ENCODE assay signal across 19 cellular contexts in the genomic region with DNA sequence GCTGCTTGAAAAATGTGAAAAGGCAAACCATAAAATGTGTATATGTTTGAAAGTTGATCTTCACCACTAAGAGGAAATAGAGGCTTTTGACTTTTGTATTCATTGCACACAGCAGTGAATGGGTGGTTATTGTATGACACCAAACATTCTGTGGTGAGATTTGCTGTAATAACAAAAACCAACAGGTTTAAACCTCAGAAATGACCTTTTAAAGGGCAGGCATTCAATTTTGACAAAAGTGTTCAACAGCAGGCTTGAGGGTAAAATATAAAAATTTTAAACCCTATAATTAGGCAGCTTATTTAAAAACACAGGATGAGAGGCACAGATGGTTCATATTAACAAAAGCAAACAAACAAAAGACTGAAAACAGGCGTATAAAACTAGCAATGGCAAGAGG.
"Had no signal": no experiment of that assay in that cellular context is flagged by ENCODE, and none has a peak within 500 bp of the region (broad histone marks: within the 10 kb centered on the region; RNA-seq: fewer than 3 reads in every experiment).

No MANE protein-coding gene starts in this region.

- ATAC-seq: activated T-cell treated with anti-CD3 and anti-CD28 coated beads, Interleukin-2, amount 50 U/mL, for 72 hours; natural killer cell treated with Interleukin-12 subunit alpha and Interleukin-12 subunit beta and Interleukin-15 and Interleukin-18, amount 100 ng/mL, for 72 hours; stimulated activated naive B cell treated with anti-CD40 and anti-IgM and Interleukin-4, amounts not matched to agents 10 μg/mL and 1 μg/mL and 100 μg/mL, for 72 hours; WTC11 had no signal

- DNase-seq: activated CD4-positive, alpha-beta memory T cell treated with anti-CD3 and anti-CD28 coated beads, Interleukin-2, amount 10 ng/mL, durations not matched to agents 7 days and 5 days; activated CD4-positive, alpha-beta T cell treated with anti-CD3 and anti-CD28 coated beads for 4 hours; activated CD8-positive, alpha-beta memory T cell treated with anti-CD3 and anti-CD28 coated beads, Interleukin-2, amount 50 U/mL, for 4 hours; activated gamma-delta T cell treated with Interleukin-2 at 50 U/mL for 16 hours; activated naive CD8-positive, alpha-beta T cell treated with anti-CD3 and anti-CD28 coated beads for 36 hours; activated T-cell treated with anti-CD3 and anti-CD28 coated beads, Interleukin-2, amount 50 U/mL, for 72 hours; anterior cingulate cortex; cerebellar nuclear complex; effector memory CD4-positive, alpha-beta T cell; foreskin melanocyte; immature natural killer cell; mesendoderm; retina; stimulated activated CD4-positive, alpha-beta T cell treated with anti-CD3 and anti-CD28 coated beads, Interleukin-12 subunit alpha, Interleukin-12 subunit beta, amount 100 ng/mL, for 4 hours; stimulated activated naive B cell treated with anti-CD40 and anti-IgM and Interleukin-4, amounts not matched to agents 10 μg/mL and 1 μg/mL and 100 μg/mL, for 72 hours; tibial artery had no signal

- H3K4me3 ChIP-seq: breast epithelium, tibial artery had no signal
